ENCODE assay signal across 1 cellular context in genomic region chr3:39193391-39193790, GRCh38.
TF ChIP-seq lines count a peak whose summit lies in the region.

No MANE protein-coding gene starts in this region.

TF ChIP-seq in GM23338, 12 proteins besides CTCF, POLR2A, EP300 and RAD21 (continued from another document):
- TF ChIP-seq JUNB (IDR thresholded peaks at IDR 0.05; ENCODE audit: unreplicated experiment) (no peak), POLR2AphosphoS5 (IDR thresholded peaks at IDR 0.05; ENCODE audit: low read depth) (no peak), ETS1 (IDR thresholded peaks at IDR 0.05) (no peak), STAT1 (IDR thresholded peaks at IDR 0.05; ENCODE audit: unreplicated experiment) (no peak), ZNF114 (CRISPR knock-in tag; IDR thresholded peaks at IDR 0.05) (no peak), ZNF331 (CRISPR knock-in tag; IDR thresholded peaks at IDR 0.05; ENCODE audit: low read depth) (no peak), EZH2phosphoT487 (IDR thresholded peaks at IDR 0.05; ENCODE audit: unreplicated experiment) (no peak), EZH2 (IDR thresholded peaks at IDR 0.05; ENCODE audit: low read depth, unreplicated experiment) (no peak), NANOG (IDR thresholded peaks at IDR 0.05; ENCODE audit: borderline replicate concordance) (no peak)
